In genomic region chr18:59127047-59127446, GRCh38 we compare ENCODE assay signal across 12 cellular contexts.
"Had no signal": no experiment of that assay in that cellular context is flagged by ENCODE, and none has a peak within 500 bp of the region (broad histone marks: within the 10 kb centered on the region; RNA-seq: fewer than 3 reads in every experiment).

No MANE protein-coding gene starts in this region.

- ATAC-seq: activated CD8-positive, alpha-beta T cell treated with anti-CD3 and anti-CD28 coated beads for 36 hours had no signal

- H3K36me3 Mint-ChIP-seq: memory B cell had no signal

- H3K27ac Mint-ChIP-seq: activated CD8-positive, alpha-beta T cell treated with anti-CD3 and anti-CD28 coated beads for 36 hours; activated T-helper 1 cell treated with anti-CD3 and anti-CD28 coated beads, Interleukin-12 subunit alpha, Interleukin-12 subunit beta, Interleukin-2, Interleukin-4 antibody, amounts not matched to agents 30 ng/mL and 10 ng/mL and 1 ng/mL, durations not matched to agents 14 hours and 24 hours and 36 hours; memory B cell; stimulated activated naive CD8-positive, alpha-beta T cell treated with anti-CD3 and anti-CD28 coated beads, Interleukin-15, Interleukin-2, amounts not matched to agents 100 ng/mL and 50 ng/mL, for 24 hours had no signal

- H3K4me3 Mint-ChIP-seq: activated CD8-positive, alpha-beta T cell treated with anti-CD3 and anti-CD28 coated beads for 36 hours; activated T-helper 1 cell treated with anti-CD3 and anti-CD28 coated beads, Interleukin-12 subunit alpha, Interleukin-12 subunit beta, Interleukin-2, Interleukin-4 antibody, amounts not matched to agents 30 ng/mL and 10 ng/mL and 1 ng/mL, durations not matched to agents 14 hours and 24 hours and 36 hours; memory B cell; stimulated activated naive CD8-positive, alpha-beta T cell treated with anti-CD3 and anti-CD28 coated beads, Interleukin-15, Interleukin-2, amounts not matched to agents 100 ng/mL and 50 ng/mL, for 24 hours had no signal

- H3K9me3 Mint-ChIP-seq: activated CD8-positive, alpha-beta T cell treated with anti-CD3 and anti-CD28 coated beads for 36 hours; activated T-helper 1 cell treated with anti-CD3 and anti-CD28 coated beads, Interleukin-12 subunit alpha, Interleukin-12 subunit beta, Interleukin-2, Interleukin-4 antibody, amounts not matched to agents 30 ng/mL and 10 ng/mL and 1 ng/mL, durations not matched to agents 14 hours and 24 hours and 36 hours; memory B cell; stimulated activated naive CD8-positive, alpha-beta T cell treated with anti-CD3 and anti-CD28 coated beads, Interleukin-15, Interleukin-2, amounts not matched to agents 100 ng/mL and 50 ng/mL, for 24 hours had no signal

- H3K4me1 ChIP-seq: left ventricle myocardium inferior, testis had no signal

- H3K27me3 ChIP-seq: ovary, testis had no signal

- H3K9me3 ChIP-seq: left ventricle myocardium inferior, ovary, testis had no signal

- DNase-seq: activated CD8-positive, alpha-beta memory T cell treated with anti-CD3 and anti-CD28 coated beads, Interleukin-2, amount 50 U/mL, for 4 hours; activated CD8-positive, alpha-beta T cell treated with anti-CD3 and anti-CD28 coated beads for 36 hours; activated naive CD4-positive, alpha-beta T cell; foreskin melanocyte; head of caudate nucleus; left ventricle myocardium inferior; ovary; stimulated activated CD4-positive, alpha-beta T cell treated with anti-CD3 and anti-CD28 coated beads, Interleukin-4, amount 100 ng/mL, for 24 hours; testis had no signal

- H3K4me1 Mint-ChIP-seq: memory B cell had no signal

- H3K27ac ChIP-seq: left ventricle myocardium inferior, ovary, testis had no signal
